ENCODE assay signal across 15 cellular contexts in genomic region chr12:14854586-14855163, GRCh38. TPM values are rescaled to one million over a fixed set of nuclear protein-coding genes. Genes with fewer than 3 reads are reported as not detected.
DNase-seq lines count a peak whose midpoint lies in the region; ATAC-seq, FAIRE-seq and TF ChIP-seq lines count a peak whose summit lies in the region.
"Had no signal": no experiment of that assay in that cellular context is flagged by ENCODE, and none has a peak within 500 bp of the region (broad histone marks: within the 10 kb centered on the region; RNA-seq: fewer than 3 reads in every experiment).

No MANE protein-coding gene starts in this region.

- ATAC-seq in HG02759 (IDR thresholded peaks at IDR 0.05; ENCODE audit: unreplicated experiment) = peak; percentile 60
- ATAC-seq in GM12878 = peak; percentile 84

- peaks cover 5% of the 10 kb centered on the region for H3K27me3 Mint-ChIP-seq in nephron progenitor cell (ENCODE audit: low read depth, poor library complexity)

- H3K27ac ChIP-seq in GM12878 (ENCODE audit: control insufficient read depth, insufficient read depth) = no peak overlapping the region
- H3K27ac ChIP-seq: stomach had no signal

- H3K4me2 ChIP-seq in GM12878 (ENCODE audit: control insufficient read depth, insufficient read depth) = no peak overlapping the region

- SMC1A ChIA-PET in GM12878 (lab: Charles Lee; ENCODE audit: uncharacterized antibody, unreplicated experiment) = interaction anchor here (1.1 to 15.6 kb wide), 3 partner anchors 10 to 142 kb away, joined by 3 to 242 read pairs (median 3); no protein-coding TSS in a partner anchor

- H3K4me3 Mint-ChIP-seq in nephron progenitor cell = peak overlapping the region; percentile 11

- no peak for TF ChIP-seq POLR2A in GM12878 (IDR thresholded peaks at IDR 0.05; ENCODE audit: low read depth, low read length)

- no peaks in the 10 kb centered on the region for H3K27me3 ChIP-seq in GM12878 (replicated peaks in 1 of 2; ENCODE audit: control insufficient read depth in 2 of 2, insufficient read depth in 2 of 2, low read length in 1 of 2)
- H3K27me3 ChIP-seq: stomach had no signal

- no peak for TF ChIP-seq CTCF in GM12878 (IDR thresholded peaks at IDR 0.05 in 2 of 3, conservative IDR thresholded peaks at IDR 0.05 in 1 of 3; ENCODE audit: control insufficient read depth in 2 of 3, extremely low read depth in 1 of 3, insufficient read depth in 1 of 3, low read depth in 3 of 3, low read length in 3 of 3)
- no peak for TF ChIP-seq CTCF in nephron progenitor cell (IDR thresholded peaks at IDR 0.05)
- no peak for TF ChIP-seq CTCF in D721Med (IDR thresholded peaks at IDR 0.05; ENCODE audit: insufficient read depth, missing control alignments)

- H3K36me3 ChIP-seq in GM12878 (ENCODE audit: control insufficient read depth in 2 of 2, insufficient read depth in 2 of 2, low read length in 1 of 2) = no peaks in the 10 kb centered on the region
- H3K36me3 ChIP-seq: stomach had no signal

- POLR2A ChIA-PET in GM12878 (lab: Charles Lee) = no interaction called here

- H3K9me3 Mint-ChIP-seq in nephron progenitor cell = peaks cover 40% of the 10 kb centered on the region

- DNase-seq in GM03348 (ENCODE audit: low spot score) (peak; percentile 24), GM12878 (ENCODE audit: low read depth, low spot score) (no peak), nephron progenitor cell (peak; percentile 19), cerebellar cortex (ENCODE audit: low spot score) (no peak), D721Med (ENCODE audit: insufficient read length, low spot score) (no peak), GM19238 (ENCODE audit: insufficient read length, low spot score) (no peak)
- DNase-seq in stimulated activated CD4-positive, alpha-beta T cell treated with anti-CD3 and anti-CD28 coated beads, Interleukin-2, amount 100 ng/mL, for 48 hours = no peak
- DNase-seq: anterior cingulate cortex; C1 segment of cervical spinal cord; NCI-H1436; stimulated activated CD4-positive, alpha-beta T cell treated with anti-CD3 and anti-CD28 coated beads, Interleukin-2, amount 100 ng/mL, for 24 hours; stomach had no signal

- no peak overlapping the region for H3K4me3 ChIP-seq in GM12878
- H3K4me3 ChIP-seq: stomach had no signal

- 34% methylated on average over 6 of the region's 6 CpGs for WGBS in GM12878 (ENCODE audit: insufficient coverage, insufficient replicate concordance, low lambda C conversion rate, missing lambda C conversion rate)

- no TSS peak for BruUV-seq in GM12878 (replicated peaks; lab: Mats Ljungman, UMichigan)

- no peaks in the 10 kb centered on the region for H4K20me1 ChIP-seq in GM12878 (ENCODE audit: control insufficient read depth, insufficient read depth)

- H3K4me1 ChIP-seq in GM12878 (ENCODE audit: control insufficient read depth, insufficient read depth, low read length) = no peaks in the 10 kb centered on the region
- H3K4me1 ChIP-seq: stomach had no signal

- peaks cover 40% of the 10 kb centered on the region for H3K4me1 Mint-ChIP-seq in nephron progenitor cell

- in situ Hi-C loops in GM12878 (cut with MboI) = no loop called here

- TF ChIP-seq RAD21 in GM12878 (IDR thresholded peaks at IDR 0.05; ENCODE audit: insufficient read depth, low read depth, low read length) = no peak

- intact Hi-C loops in GM12878 (cut with micrococcal nuclease; ENCODE audit: unreplicated experiment) = no loop called here

- RAD21 ChIA-PET in GM12878 (lab: Charles Lee; ENCODE audit: unreplicated experiment) = interaction anchor here (1.4 kb wide), 1 partner anchor 38 kb away, joined by 4 read pairs; no protein-coding TSS in a partner anchor

- H2AFZ ChIP-seq in GM12878 (ENCODE audit: control insufficient read depth, low read depth, low read length) = no peak overlapping the region

- no peak overlapping the region for H3K9ac ChIP-seq in GM12878 (ENCODE audit: control insufficient read depth, insufficient read depth, low read length)

- H3K36me3 Mint-ChIP-seq in nephron progenitor cell (ENCODE audit: low read depth) = peaks cover 13% of the 10 kb centered on the region

- no peak for TF ChIP-seq EP300 in GM12878 (IDR thresholded peaks at IDR 0.05; ENCODE audit: borderline replicate concordance in 1 of 2, control insufficient read depth in 1 of 2, low read depth in 2 of 2, low read length in 2 of 2)

- peak overlapping the region; percentile 73 for H3K27ac Mint-ChIP-seq in nephron progenitor cell

- CTCF ChIA-PET in GM12878 (lab: Yijun Ruan, JAX) = interaction anchor here (0.9 to 2.5 kb wide), 6 partner anchors 10 to 367 kb away, joined by 3 to 12 read pairs (median 4); partner anchors contain the start of gene RERG

- FAIRE-seq in GM12878 (lab: Jason Lieb, UNC) (no peak), D721Med (lab: Jason Lieb, UNC) (no peak)
- FAIRE-seq: TTC549 had no signal

- no peaks in the 10 kb centered on the region for H3K79me2 ChIP-seq in GM12878 (ENCODE audit: control insufficient read depth, insufficient read depth, low read length)

- H3K9me3 ChIP-seq in GM12878 (replicated peaks; ENCODE audit: control insufficient read depth, insufficient read depth, low read length) = no peaks in the 10 kb centered on the region; the same call in 2 of the 3 replicates

RNA-seq across cellular contexts. Expression of gene ART4, which starts 11.3 kb away (rescaled TPM):
- total RNA-seq in GM12878 (2013; cell fraction: nucleolus; rRNA removed) = not detected in 2 replicates
- total RNA-seq in GM12878 (2014; rRNA removed) (not detected in 2 replicates), GM12878 (2014; rRNA removed; fragmentation: Illumina TruSeq; extraction: Trizol) (not detected in 2 replicates), GM12878 (2021) (not detected in 2 replicates)
- not detected for polyA plus RNA-seq in GM12878 (2011; ENCODE audit: low read depth)
- polyA plus RNA-seq in GM12878 (2011; rRNA removed) (not detected in 2 replicates), GM12878 (2014; fragmentation: Illumina TruSeq; extraction: Trizol) (not detected in 2 replicates), GM12878 (2014; fragmentation: Nextera tagmentation; extraction: Ambion mirVana) (under 1 TPM in 1 of 2 experiments, not detected in 1; 0.02 TPM), GM12878 (2014; rRNA removed) (not detected in 2 replicates), GM12878 (2016; fragmentation: Nextera tagmentation; extraction: Ambion mirVana) (not detected)
- not detected in 2 replicates for polyA plus RNA-seq in GM12878 (2011; cell fraction: cytosol; rRNA removed)
- polyA plus RNA-seq in GM12878 (2011; cell fraction: nucleus; rRNA removed) = not detected in 2 replicates
- not detected in 2 replicates for polyA plus RNA-seq in GM12878 (2012)
- not detected in 2 replicates for polyA minus RNA-seq in GM12878 (2011; rRNA and poly(A)+ RNA removed)
- not detected in 2 replicates for polyA minus RNA-seq in GM12878 (2011; cell fraction: cytosol; rRNA and poly(A)+ RNA removed)
- polyA minus RNA-seq in GM12878 (2011; cell fraction: nucleus; rRNA and poly(A)+ RNA removed) = not detected in 2 replicates
- total RNA-seq: HT-29 had no signal

RNA-seq across cellular contexts. Expression of gene MGP, which starts 31.0 kb away (rescaled TPM):
- not detected in 2 replicates for total RNA-seq in GM12878 (2013; cell fraction: nucleolus; rRNA removed)
- total RNA-seq in GM12878 (2014; rRNA removed) = not detected in 2 replicates
- not detected in 2 replicates for total RNA-seq in GM12878 (2014; rRNA removed; fragmentation: Illumina TruSeq; extraction: Trizol)
- 0.58 and 1.2 TPM in 2 replicates for total RNA-seq in GM12878 (2021)
- polyA plus RNA-seq in GM12878 (2011; ENCODE audit: low read depth) = not detected
- not detected in 2 replicates for polyA plus RNA-seq in GM12878 (2011; rRNA removed)
- not detected in 2 replicates for polyA plus RNA-seq in GM12878 (2011; cell fraction: cytosol; rRNA removed)
- 0.07 TPM in 1 of 2 replicates, not detected in the other for polyA plus RNA-seq in GM12878 (2011; cell fraction: nucleus; rRNA removed)
- not detected in 2 replicates for polyA plus RNA-seq in GM12878 (2012)
- not detected in 2 replicates for polyA plus RNA-seq in GM12878 (2014; fragmentation: Illumina TruSeq; extraction: Trizol)
- polyA plus RNA-seq in GM12878 (2014; fragmentation: Nextera tagmentation; extraction: Ambion mirVana) = not detected
- polyA plus RNA-seq in GM12878 (2014; rRNA removed) = not detected in 2 replicates
- polyA plus RNA-seq in GM12878 (2016; fragmentation: Nextera tagmentation; extraction: Ambion mirVana) = under 1 TPM in 1 of 2 experiments, not detected in 1; 0.21 TPM
- not detected in 2 replicates for polyA minus RNA-seq in GM12878 (2011; rRNA and poly(A)+ RNA removed)
- not detected in 2 replicates for polyA minus RNA-seq in GM12878 (2011; cell fraction: cytosol; rRNA and poly(A)+ RNA removed)
- polyA minus RNA-seq in GM12878 (2011; cell fraction: nucleus; rRNA and poly(A)+ RNA removed) = not detected in 2 replicates

RNA-seq across cellular contexts. Expression of gene SMCO3, which starts 40.7 kb away (rescaled TPM):
- not detected in 2 replicates for total RNA-seq in GM12878 (2013; cell fraction: nucleolus; rRNA removed)
- not detected in 2 replicates for total RNA-seq in GM12878 (2014; rRNA removed)
- total RNA-seq in GM12878 (2014; rRNA removed; fragmentation: Illumina TruSeq; extraction: Trizol) = not detected in 2 replicates
- total RNA-seq in GM12878 (2021) = not detected in 2 replicates
- not detected for polyA plus RNA-seq in GM12878 (2011; ENCODE audit: low read depth)
- not detected in 2 replicates for polyA plus RNA-seq in GM12878 (2011; rRNA removed)
- not detected in 2 replicates for polyA plus RNA-seq in GM12878 (2011; cell fraction: cytosol; rRNA removed)
- polyA plus RNA-seq in GM12878 (2011; cell fraction: nucleus; rRNA removed) = not detected in 2 replicates
- 0.13 TPM in 1 of 2 replicates, not detected in the other for polyA plus RNA-seq in GM12878 (2012)
- not detected in 2 replicates for polyA plus RNA-seq in GM12878 (2014; fragmentation: Illumina TruSeq; extraction: Trizol)
- polyA plus RNA-seq in GM12878 (2014; fragmentation: Nextera tagmentation; extraction: Ambion mirVana) = under 1 TPM; 0.10 to 0.11 TPM
- polyA plus RNA-seq in GM12878 (2014; rRNA removed) = not detected in 2 replicates
- polyA plus RNA-seq in GM12878 (2016; fragmentation: Nextera tagmentation; extraction: Ambion mirVana) = under 1 TPM; 0.05 to 0.35 TPM
- polyA minus RNA-seq in GM12878 (2011; rRNA and poly(A)+ RNA removed) = not detected in 2 replicates
- not detected in 2 replicates for polyA minus RNA-seq in GM12878 (2011; cell fraction: cytosol; rRNA and poly(A)+ RNA removed)
- not detected in 2 replicates for polyA minus RNA-seq in GM12878 (2011; cell fraction: nucleus; rRNA and poly(A)+ RNA removed)
- total RNA-seq: HT-29 had no signal
- polyA plus RNA-seq: stomach had no signal

RNA-seq across cellular contexts. Expression of gene C12orf60, which starts 51.2 kb away (rescaled TPM):
- 1.9 and 2.7 TPM in 2 replicates for total RNA-seq in GM12878 (2013; cell fraction: nucleolus; rRNA removed)
- total RNA-seq in GM12878 (2014; rRNA removed) (2.0 and 2.7 TPM in 2 replicates), GM12878 (2014; rRNA removed; fragmentation: Illumina TruSeq; extraction: Trizol) (2.9 and 3.1 TPM in 2 replicates), GM12878 (2021) (1.8 TPM in 2 replicates)
- polyA plus RNA-seq in GM12878 (2011; ENCODE audit: low read depth) = 0.51 TPM
- polyA plus RNA-seq in GM12878 (2011; rRNA removed) (2.3 and 4.5 TPM in 2 replicates), GM12878 (2014; fragmentation: Illumina TruSeq; extraction: Trizol) (3.1 and 3.5 TPM in 2 replicates), GM12878 (2014; fragmentation: Nextera tagmentation; extraction: Ambion mirVana) (1 to 10 TPM; 5.7 to 7.2 TPM), GM12878 (2014; rRNA removed) (1.9 and 2.6 TPM in 2 replicates), GM12878 (2016; fragmentation: Nextera tagmentation; extraction: Ambion mirVana) (1 to 10 TPM; 3.7 to 4.6 TPM)
- 0.97 and 0.99 TPM in 2 replicates for polyA plus RNA-seq in GM12878 (2011; cell fraction: cytosol; rRNA removed)
- polyA plus RNA-seq in GM12878 (2011; cell fraction: nucleus; rRNA removed) = 0.51 and 0.87 TPM in 2 replicates
- polyA plus RNA-seq in GM12878 (2012) = 0.89 and 1.4 TPM in 2 replicates
- 0.31 and 0.51 TPM in 2 replicates for polyA minus RNA-seq in GM12878 (2011; rRNA and poly(A)+ RNA removed)
- polyA minus RNA-seq in GM12878 (2011; cell fraction: cytosol; rRNA and poly(A)+ RNA removed) = not detected in 2 replicates
- polyA minus RNA-seq in GM12878 (2011; cell fraction: nucleus; rRNA and poly(A)+ RNA removed) = 0.36 and 0.57 TPM in 2 replicates

RNA-seq across cellular contexts. Expression of gene WBP11, which starts 51.4 kb away (rescaled TPM):
- total RNA-seq in GM12878 (2013; cell fraction: nucleolus; rRNA removed) = 42.4 and 49.4 TPM in 2 replicates
- total RNA-seq in GM12878 (2014; rRNA removed) (10.0 and 11.5 TPM in 2 replicates), GM12878 (2014; rRNA removed; fragmentation: Illumina TruSeq; extraction: Trizol) (34.3 and 39.4 TPM in 2 replicates), GM12878 (2021) (76.5 and 77.6 TPM in 2 replicates)
- polyA plus RNA-seq in GM12878 (2011; ENCODE audit: low read depth) = 24.9 TPM
- polyA plus RNA-seq in GM12878 (2011; rRNA removed) (10.6 and 15.9 TPM in 2 replicates), GM12878 (2014; fragmentation: Illumina TruSeq; extraction: Trizol) (60.3 and 80.9 TPM in 2 replicates), GM12878 (2014; fragmentation: Nextera tagmentation; extraction: Ambion mirVana) (10 to 100 TPM; 17.5 to 18.9 TPM), GM12878 (2014; rRNA removed) (13.4 and 18.0 TPM in 2 replicates), GM12878 (2016; fragmentation: Nextera tagmentation; extraction: Ambion mirVana) (100 to 1,000 TPM; 102 to 107 TPM)
- 8.4 and 13.0 TPM in 2 replicates for polyA plus RNA-seq in GM12878 (2011; cell fraction: cytosol; rRNA removed)
- polyA plus RNA-seq in GM12878 (2011; cell fraction: nucleus; rRNA removed) = 18.8 and 19.3 TPM in 2 replicates
- 39.9 and 56.2 TPM in 2 replicates for polyA plus RNA-seq in GM12878 (2012)
- 11.1 and 16.1 TPM in 2 replicates for polyA minus RNA-seq in GM12878 (2011; rRNA and poly(A)+ RNA removed)
- 11.9 and 16.8 TPM in 2 replicates for polyA minus RNA-seq in GM12878 (2011; cell fraction: cytosol; rRNA and poly(A)+ RNA removed)
- 25.1 and 40.5 TPM in 2 replicates for polyA minus RNA-seq in GM12878 (2011; cell fraction: nucleus; rRNA and poly(A)+ RNA removed)

Comparison
In these comparisons a context has a peak if more than half of its experiments do, and no peak if none do; other contexts are left out.
1. DNase-seq: peak in GM03348 (single experiment) and nephron progenitor cell (single experiment); none in GM12878 (single experiment), stimulated activated CD4-positive, alpha-beta T cell treated with anti-CD3 and anti-CD28 coated beads, Interleukin-2, amount 100 ng/mL, for 48 hours (0 of 2), cerebellar cortex (single experiment), D721Med (single experiment) and GM19238 (single experiment).